Comparison of ENCODE assay signal across 29 cellular contexts in genomic region chr19:30811397-30812098, GRCh38.
"Had no signal": no experiment of that assay in that cellular context is flagged by ENCODE, and none has a peak within 500 bp of the region (broad histone marks: within the 10 kb centered on the region; RNA-seq: fewer than 3 reads in every experiment).

No MANE protein-coding gene starts in this region.

- H3K4me1 ChIP-seq: neural progenitor cell, parathyroid adenoma, spleen, suprapubic skin, testis, tibial nerve, upper lobe of left lung, vagina had no signal

- H3K27me3 ChIP-seq: neural progenitor cell, ovary, suprapubic skin, testis, tibial nerve, upper lobe of left lung, vagina had no signal

- ATAC-seq: naive thymus-derived CD4-positive, alpha-beta T cell; natural killer cell; right cardiac atrium; sciatic nerve; stimulated activated memory B cell treated with anti-CD40 and anti-IgM and Interleukin-4, amounts not matched to agents 10 μg/mL and 1 μg/mL and 100 μg/mL, for 72 hours; stimulated activated naive CD8-positive, alpha-beta T cell treated with anti-CD3 and anti-CD28 coated beads, Interleukin-15, amount 100 ng/mL, for 72 hours; stimulated activated naive CD8-positive, alpha-beta T cell treated with anti-CD3 and anti-CD28 coated beads, Interleukin-15, Interleukin-2, amounts not matched to agents 100 U/mL and 50 U/mL, for 24 hours had no signal

- H3K9me3 ChIP-seq: ovary, suprapubic skin, testis, upper lobe of left lung, vagina had no signal

- H3K27ac ChIP-seq: neural progenitor cell, ovary, parathyroid adenoma, skin epidermis, spleen, suprapubic skin, testis, tibial nerve, upper lobe of left lung, vagina had no signal

- DNase-seq: naive thymus-derived CD4-positive, alpha-beta T cell; natural killer cell; occipital lobe; ovary; posterior cingulate gyrus; retina; right cardiac atrium; spleen; stimulated activated CD4-positive, alpha-beta T cell treated with anti-CD3 and anti-CD28 coated beads, Interleukin-12 subunit alpha, Interleukin-12 subunit beta, amount 100 ng/mL, for 4 hours; stimulated activated CD4-positive, alpha-beta T cell treated with anti-CD3 and anti-CD28 coated beads, Interleukin-1b, Interleukin-23, amount 100 ng/mL, for 48 hours; stimulated activated CD4-positive, alpha-beta T cell treated with anti-CD3 and anti-CD28 coated beads, Interleukin-4, amount 100 ng/mL, for 1 hour; stimulated activated CD4-positive, alpha-beta T cell treated with anti-CD3 and anti-CD28 coated beads, Interleukin-4, amount 100 ng/mL, for 4 hours; stimulated activated CD8-positive, alpha-beta memory T cell treated with anti-CD3 and anti-CD28 coated beads, Interleukin-4, amount 100 ng/mL, for 48 hours; stimulated activated naive CD4-positive, alpha-beta T cell; stimulated activated naive CD8-positive, alpha-beta T cell treated with anti-CD3 and anti-CD28 coated beads, Interleukin-15, amount 100 ng/mL, for 72 hours; stimulated activated naive CD8-positive, alpha-beta T cell treated with anti-CD3 and anti-CD28 coated beads, Interleukin-15, Interleukin-2, amounts not matched to agents 100 U/mL and 50 U/mL, for 24 hours; substantia nigra; testis; trophoblast cell; upper lobe of left lung had no signal

- H3K4me3 ChIP-seq: neural progenitor cell, ovary, skin epidermis, smooth muscle cell, spleen, suprapubic skin, testis, tibial nerve, upper lobe of left lung, vagina had no signal

- H3K36me3 ChIP-seq: neural progenitor cell, ovary, spleen, suprapubic skin, tibial nerve, upper lobe of left lung, vagina had no signal
